30 cellular contexts compared by ENCODE assay signal in the genomic region with DNA sequence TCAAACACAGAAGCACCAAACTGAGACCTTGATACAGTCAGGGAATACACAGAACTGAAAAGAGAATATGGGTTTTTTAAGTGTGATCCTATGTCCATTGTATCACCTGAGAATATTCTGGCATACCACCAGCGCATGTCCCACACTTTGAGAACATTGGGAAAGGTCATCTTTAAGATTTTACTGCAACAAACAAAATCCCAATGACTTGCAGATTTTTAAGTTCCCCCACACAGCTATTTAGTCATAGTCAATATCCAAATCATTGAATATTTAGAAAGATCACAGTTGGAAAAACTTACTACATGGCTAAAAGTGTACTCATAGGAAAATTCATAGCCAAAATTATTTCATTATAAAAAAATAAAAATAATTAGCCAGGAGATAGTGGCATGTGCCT. TPM values are rescaled to one million over a fixed set of nuclear protein-coding genes. Genes with fewer than 3 reads are reported as not detected.
"Had no signal": no experiment of that assay in that cellular context is flagged by ENCODE, and none has a peak within 500 bp of the region (broad histone marks: within the 10 kb centered on the region; RNA-seq: fewer than 3 reads in every experiment).

No MANE protein-coding gene starts in this region.

- H3K36me3 ChIP-seq: MG63 had no signal

- H3K4me3 ChIP-seq: MG63 had no signal

- H3K27me3 ChIP-seq: MG63 had no signal

- DNase-seq: Kasumi-1, MG63, MM.1S, NCI-H1048, NCI-H1092, NCI-H1092 treated with DMSO at 0.1 percent for 48 hours, NCI-H1105, NCI-H1105 treated with DMSO at 0.1 percent for 48 hours, NCI-H1417 treated with DMSO at 0.1 percent for 48 hours, NCI-H1436, NCI-H1436 treated with DMSO at 0.1 percent for 48 hours, NCI-H1694, NCI-H1694 treated with DMSO at 0.1 percent for 48 hours, NCI-H187, NCI-H187 treated with DMSO at 0.1 percent for 48 hours, NCI-H1930, NCI-H2029, NCI-H2029 treated with DMSO at 0.1 percent for 48 hours, NCI-H2081, NCI-H2081 treated with DMSO at 0.1 percent for 48 hours, NCI-H2107, NCI-H2171, NCI-H2227 treated with DMSO at 0.1 percent for 48 hours, NCI-H226, NCI-H345, NCI-H446, NCI-H446 treated with DMSO at 0.1 percent for 48 hours, NCI-H510A, NCI-H510A treated with DMSO at 0.1 percent for 48 hours had no signal

- H3K9me3 ChIP-seq: MG63 had no signal

RNA-seq across cellular contexts. Expression of gene TRPV4, which starts 54.5 kb away (rescaled TPM):
- total RNA-seq: NCI-H460 had no signal
